In genomic region chr20:52081791-52082190, GRCh38 we compare ENCODE assay signal across 25 cellular contexts.
"Had no signal": no experiment of that assay in that cellular context is flagged by ENCODE, and none has a peak within 500 bp of the region (broad histone marks: within the 10 kb centered on the region; RNA-seq: fewer than 3 reads in every experiment).

No MANE protein-coding gene starts in this region.

- H3K4me1 Mint-ChIP-seq: memory B cell, nephron had no signal

- H3K4me1 ChIP-seq: heart right ventricle, prostate gland, right atrium auricular region, spleen, stomach, testis, tibial artery had no signal

- ATAC-seq: heart right ventricle, left lobe of liver had no signal

- H3K9me3 Mint-ChIP-seq: effector memory CD8-positive, alpha-beta T cell; memory B cell had no signal

- H3K36me3 ChIP-seq: prostate gland, right atrium auricular region had no signal

- H3K27ac ChIP-seq: esophagus squamous epithelium, heart right ventricle, prostate gland, right atrium auricular region, skin epidermis, spleen, stomach, testis, tibial artery had no signal

- FAIRE-seq: endometrium, kidney had no signal

- H3K27ac Mint-ChIP-seq: memory B cell, nephron, type B pancreatic cell had no signal

- DNase-seq: cerebellar nuclear complex; cortex of kidney; effector memory CD8-positive, alpha-beta T cell; erythroblast; esophagus squamous epithelium; foreskin melanocyte; glutamatergic neuron; heart right ventricle; hippocampal formation; kidney; nucleus accumbens; spleen; stimulated activated naive CD4-positive, alpha-beta T cell treated with Interleukin-2 at 50 U/mL for 16 hours; stomach; testis; tibial artery had no signal

- H3K27me3 Mint-ChIP-seq: effector memory CD8-positive, alpha-beta T cell; memory B cell; type B pancreatic cell had no signal

- H3K27me3 ChIP-seq: esophagus squamous epithelium, heart right ventricle, right atrium auricular region, spleen, stomach, testis, tibial artery had no signal

- H3K4me3 ChIP-seq: esophagus squamous epithelium, heart right ventricle, lung, prostate gland, right atrium auricular region, skin epidermis, spleen, stomach, testis, tibial artery had no signal

- H3K9me3 ChIP-seq: prostate gland, testis had no signal

- H3K4me3 Mint-ChIP-seq: memory B cell, nephron, type B pancreatic cell had no signal
